In genomic region chr19:46731007-46731501, GRCh38 we compare ENCODE assay signal across 8 cellular contexts. TPM values are rescaled to one million over a fixed set of nuclear protein-coding genes. Genes with fewer than 3 reads are reported as not detected.
DNase-seq lines count a peak whose midpoint lies in the region; ATAC-seq and TF ChIP-seq lines count a peak whose summit lies in the region.

No MANE protein-coding gene starts in this region.

- TF ChIP-seq CTCF in HFFc6 (IDR thresholded peaks at IDR 0.05): no peak

- H3K4me1 ChIP-seq in adipocyte (ENCODE audit: control insufficient read depth, insufficient read depth, low read length): peaks cover 8% of the 10 kb centered on the region

- H3K9me3 ChIP-seq in adipocyte (ENCODE audit: control insufficient read depth, low read length): no peaks in the 10 kb centered on the region

- peak overlapping the region; percentile 88 for H3K27ac Mint-ChIP-seq in HFFc6

- H3K4me3 ChIP-seq in adipocyte (ENCODE audit: low read length): no peak overlapping the region

- peak overlapping the region; percentile 65 for H3K4me3 Mint-ChIP-seq in HFFc6

- intact Hi-C loops in left colon (cut with DNase I, micrococcal nuclease): no loop called here

- peaks cover 73% of the 10 kb centered on the region for H3K36me3 ChIP-seq in adipocyte (ENCODE audit: control insufficient read depth, insufficient read depth, low read length, severe bottlenecking)

- peaks cover 38% of the 10 kb centered on the region for H3K36me3 Mint-ChIP-seq in HFFc6 (ENCODE audit: low read depth)

- DNase-seq in ACHN (peak; percentile 52), HFFc6 (peak; percentile 92), adipocyte (ENCODE audit: low read depth) (peak; percentile 80), left colon (no peak), COLO829 (ENCODE audit: low spot score) (no peak), NCI-H1694 (lab: John Stamatoyannopoulos, UW) (no peak), germinal center (ENCODE audit: low spot score) (no peak)

- H3K27me3 Mint-ChIP-seq in HFFc6 (ENCODE audit: insufficient read depth): peaks cover 5% of the 10 kb centered on the region

- ATAC-seq in left colon (peak; percentile 22), HG03571 (IDR thresholded peaks at IDR 0.05; ENCODE audit: unreplicated experiment) (no peak)

- in situ Hi-C loops in ACHN (cut with HindIII; ENCODE audit: low pct_ligation_motif_present, low pct_unique_long_range_greater_than_20kb, low sequenced_read_pairs): no loop called here

- H3K4me1 Mint-ChIP-seq in HFFc6 (ENCODE audit: low read depth): peaks cover 38% of the 10 kb centered on the region

- no peak overlapping the region for H3K9ac ChIP-seq in adipocyte (ENCODE audit: low read length)

- no peaks in the 10 kb centered on the region for H3K9me3 Mint-ChIP-seq in HFFc6

- no peaks in the 10 kb centered on the region for H3K27me3 ChIP-seq in adipocyte (replicated peaks; ENCODE audit: control insufficient read depth, insufficient read depth, low read length)

RNA-seq across cellular contexts. Expression of gene PRKD2, which starts 14.1 kb away (rescaled TPM):
- 10 to 100 TPM; 35.3 to 42.2 (median 38.4) TPM for total RNA-seq in HFFc6 (2021; fragmentation: NEBNext Ultra II Directional; extraction: Animal tissue kit (Norgen Biotek cat#: 25700))
- 10 to 100 TPM; 62.5 to 64.4 TPM for total RNA-seq in left colon

RNA-seq across cellular contexts. Expression of gene FKRP, which starts 14.8 kb away (rescaled TPM):
- 10 to 100 TPM; 31.4 to 36.8 (median 33.2) TPM for total RNA-seq in HFFc6 (2021; fragmentation: NEBNext Ultra II Directional; extraction: Animal tissue kit (Norgen Biotek cat#: 25700))
- 10 to 100 TPM; 10.2 to 10.8 TPM for total RNA-seq in left colon

RNA-seq across cellular contexts. Expression of gene STRN4, which starts 15.2 kb away (rescaled TPM):
- total RNA-seq in HFFc6 (2021; fragmentation: NEBNext Ultra II Directional; extraction: Animal tissue kit (Norgen Biotek cat#: 25700)): 10 to 100 TPM; 53.6 to 60.8 (median 58.3) TPM
- 10 to 100 TPM; 69.2 to 74.9 TPM for total RNA-seq in left colon

RNA-seq across cellular contexts. Expression of gene SLC1A5, which starts 57.3 kb away (rescaled TPM):
- total RNA-seq in HFFc6 (2021; fragmentation: NEBNext Ultra II Directional; extraction: Animal tissue kit (Norgen Biotek cat#: 25700)): 100 to 1,000 TPM; 263 to 310 (median 281) TPM
- total RNA-seq in left colon: 100 to 1,000 TPM in 1 of 2 donors, 10 to 100 TPM in 1; 88.5 to 145 TPM

Comparison
In these comparisons a context has a peak if more than half of its experiments do, and no peak if none do; other contexts are left out.
1. DNase-seq: peak in ACHN (single experiment), HFFc6 (single experiment) and adipocyte (single experiment); none in left colon (0 of 2), COLO829 (single experiment), NCI-H1694 (single experiment) and germinal center (single experiment).